In the genomic region with DNA sequence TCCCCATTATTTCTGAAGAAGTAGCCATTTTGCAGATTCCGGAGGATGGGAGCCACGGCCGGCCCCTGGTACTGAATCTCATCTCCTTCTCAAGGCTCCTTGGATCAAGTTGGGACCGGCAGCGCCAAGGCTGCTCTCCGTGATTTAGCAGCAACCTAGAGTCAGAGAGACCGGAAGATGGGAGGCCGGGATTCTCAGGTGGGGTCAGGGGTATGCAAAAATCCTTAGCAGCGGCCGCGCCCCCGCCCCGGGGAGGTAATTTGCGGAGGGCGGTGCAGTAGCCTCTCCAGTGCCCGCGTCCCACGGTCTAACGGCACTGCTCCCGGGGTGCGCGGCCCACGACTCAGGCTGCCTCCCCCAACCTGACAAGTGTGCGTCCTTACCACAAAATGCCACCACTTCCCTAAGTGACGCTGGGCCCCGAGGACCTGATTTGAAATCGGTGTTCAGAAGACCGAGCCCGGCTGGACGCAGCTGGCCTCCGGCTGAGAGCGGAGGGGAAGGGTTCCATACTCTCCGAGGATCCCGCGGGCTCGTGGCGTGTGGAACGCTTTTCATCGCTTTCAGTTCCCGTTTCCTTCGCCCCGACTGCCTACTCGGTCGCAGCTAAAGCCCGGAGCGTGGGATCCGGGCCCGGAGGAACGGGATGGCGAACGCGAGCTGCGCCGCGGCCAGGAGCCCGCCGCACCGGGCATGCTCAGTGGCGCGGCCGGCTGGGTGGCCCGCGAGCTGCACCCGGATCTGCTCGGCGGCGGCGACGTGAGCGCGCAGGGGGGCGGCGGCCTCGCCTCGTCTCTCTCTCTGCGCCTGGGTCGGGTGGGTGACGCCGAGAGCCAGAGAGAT, we compare ENCODE assay signal across 1 cellular context.
TF ChIP-seq lines count a peak whose summit lies in the region.

A gene with protein sequence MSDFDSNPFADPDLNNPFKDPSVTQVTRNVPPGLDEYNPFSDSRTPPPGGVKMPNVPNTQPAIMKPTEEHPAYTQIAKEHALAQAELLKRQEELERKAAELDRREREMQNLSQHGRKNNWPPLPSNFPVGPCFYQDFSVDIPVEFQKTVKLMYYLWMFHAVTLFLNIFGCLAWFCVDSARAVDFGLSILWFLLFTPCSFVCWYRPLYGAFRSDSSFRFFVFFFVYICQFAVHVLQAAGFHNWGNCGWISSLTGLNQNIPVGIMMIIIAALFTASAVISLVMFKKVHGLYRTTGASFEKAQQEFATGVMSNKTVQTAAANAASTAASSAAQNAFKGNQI (plus strand): TSS at position 787 of the 843 bp plus-strand sequence. CDS start 55 bp downstream, at position 842.

TF ChIP-seq in GM23338, 12 proteins besides CTCF, POLR2A, EP300 and RAD21 (continued from another document):
- TF ChIP-seq, protein P1, sequence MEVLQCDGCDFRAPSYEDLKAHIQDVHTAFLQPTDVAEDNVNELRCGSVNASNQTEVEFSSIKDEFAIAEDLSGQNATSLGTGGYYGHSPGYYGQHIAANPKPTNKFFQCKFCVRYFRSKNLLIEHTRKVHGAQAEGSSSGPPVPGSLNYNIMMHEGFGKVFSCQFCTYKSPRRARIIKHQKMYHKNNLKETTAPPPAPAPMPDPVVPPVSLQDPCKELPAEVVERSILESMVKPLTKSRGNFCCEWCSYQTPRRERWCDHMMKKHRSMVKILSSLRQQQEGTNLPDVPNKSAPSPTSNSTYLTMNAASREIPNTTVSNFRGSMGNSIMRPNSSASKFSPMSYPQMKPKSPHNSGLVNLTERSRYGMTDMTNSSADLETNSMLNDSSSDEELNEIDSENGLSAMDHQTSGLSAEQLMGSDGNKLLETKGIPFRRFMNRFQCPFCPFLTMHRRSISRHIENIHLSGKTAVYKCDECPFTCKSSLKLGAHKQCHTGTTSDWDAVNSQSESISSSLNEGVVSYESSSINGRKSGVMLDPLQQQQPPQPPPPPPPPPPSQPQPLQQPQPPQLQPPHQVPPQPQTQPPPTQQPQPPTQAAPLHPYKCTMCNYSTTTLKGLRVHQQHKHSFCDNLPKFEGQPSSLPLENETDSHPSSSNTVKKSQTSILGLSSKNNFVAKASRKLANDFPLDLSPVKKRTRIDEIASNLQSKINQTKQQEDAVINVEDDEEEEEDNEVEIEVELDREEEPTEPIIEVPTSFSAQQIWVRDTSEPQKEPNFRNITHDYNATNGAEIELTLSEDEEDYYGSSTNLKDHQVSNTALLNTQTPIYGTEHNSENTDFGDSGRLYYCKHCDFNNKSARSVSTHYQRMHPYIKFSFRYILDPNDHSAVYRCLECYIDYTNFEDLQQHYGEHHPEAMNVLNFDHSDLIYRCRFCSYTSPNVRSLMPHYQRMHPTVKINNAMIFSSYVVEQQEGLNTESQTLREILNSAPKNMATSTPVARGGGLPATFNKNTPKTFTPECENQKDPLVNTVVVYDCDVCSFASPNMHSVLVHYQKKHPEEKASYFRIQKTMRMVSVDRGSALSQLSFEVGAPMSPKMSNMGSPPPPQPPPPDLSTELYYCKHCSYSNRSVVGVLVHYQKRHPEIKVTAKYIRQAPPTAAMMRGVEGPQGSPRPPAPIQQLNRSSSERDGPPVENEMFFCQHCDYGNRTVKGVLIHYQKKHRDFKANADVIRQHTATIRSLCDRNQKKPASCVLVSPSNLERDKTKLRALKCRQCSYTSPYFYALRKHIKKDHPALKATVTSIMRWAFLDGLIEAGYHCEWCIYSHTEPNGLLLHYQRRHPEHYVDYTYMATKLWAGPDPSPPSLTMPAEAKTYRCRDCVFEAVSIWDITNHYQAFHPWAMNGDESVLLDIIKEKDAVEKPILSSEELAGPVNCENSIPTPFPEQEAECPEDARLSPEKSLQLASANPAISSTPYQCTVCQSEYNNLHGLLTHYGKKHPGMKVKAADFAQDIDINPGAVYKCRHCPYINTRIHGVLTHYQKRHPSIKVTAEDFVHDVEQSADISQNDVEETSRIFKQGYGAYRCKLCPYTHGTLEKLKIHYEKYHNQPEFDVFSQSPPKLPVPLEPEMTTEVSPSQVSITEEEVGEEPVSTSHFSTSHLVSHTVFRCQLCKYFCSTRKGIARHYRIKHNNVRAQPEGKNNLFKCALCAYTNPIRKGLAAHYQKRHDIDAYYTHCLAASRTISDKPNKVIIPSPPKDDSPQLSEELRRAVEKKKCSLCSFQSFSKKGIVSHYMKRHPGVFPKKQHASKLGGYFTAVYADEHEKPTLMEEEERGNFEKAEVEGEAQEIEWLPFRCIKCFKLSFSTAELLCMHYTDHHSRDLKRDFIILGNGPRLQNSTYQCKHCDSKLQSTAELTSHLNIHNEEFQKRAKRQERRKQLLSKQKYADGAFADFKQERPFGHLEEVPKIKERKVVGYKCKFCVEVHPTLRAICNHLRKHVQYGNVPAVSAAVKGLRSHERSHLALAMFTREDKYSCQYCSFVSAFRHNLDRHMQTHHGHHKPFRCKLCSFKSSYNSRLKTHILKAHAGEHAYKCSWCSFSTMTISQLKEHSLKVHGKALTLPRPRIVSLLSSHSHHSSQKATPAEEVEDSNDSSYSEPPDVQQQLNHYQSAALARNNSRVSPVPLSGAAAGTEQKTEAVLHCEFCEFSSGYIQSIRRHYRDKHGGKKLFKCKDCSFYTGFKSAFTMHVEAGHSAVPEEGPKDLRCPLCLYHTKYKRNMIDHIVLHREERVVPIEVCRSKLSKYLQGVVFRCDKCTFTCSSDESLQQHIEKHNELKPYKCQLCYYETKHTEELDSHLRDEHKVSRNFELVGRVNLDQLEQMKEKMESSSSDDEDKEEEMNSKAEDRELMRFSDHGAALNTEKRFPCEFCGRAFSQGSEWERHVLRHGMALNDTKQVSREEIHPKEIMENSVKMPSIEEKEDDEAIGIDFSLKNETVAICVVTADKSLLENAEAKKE (CRISPR knock-in tag; IDR thresholded peaks at IDR 0.05), result 0 out of 2 replicates have a peak, but pooled peaks have one; percentile 2
- TF ChIP-seq, protein P2, sequence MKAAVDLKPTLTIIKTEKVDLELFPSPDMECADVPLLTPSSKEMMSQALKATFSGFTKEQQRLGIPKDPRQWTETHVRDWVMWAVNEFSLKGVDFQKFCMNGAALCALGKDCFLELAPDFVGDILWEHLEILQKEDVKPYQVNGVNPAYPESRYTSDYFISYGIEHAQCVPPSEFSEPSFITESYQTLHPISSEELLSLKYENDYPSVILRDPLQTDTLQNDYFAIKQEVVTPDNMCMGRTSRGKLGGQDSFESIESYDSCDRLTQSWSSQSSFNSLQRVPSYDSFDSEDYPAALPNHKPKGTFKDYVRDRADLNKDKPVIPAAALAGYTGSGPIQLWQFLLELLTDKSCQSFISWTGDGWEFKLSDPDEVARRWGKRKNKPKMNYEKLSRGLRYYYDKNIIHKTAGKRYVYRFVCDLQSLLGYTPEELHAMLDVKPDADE (IDR thresholded peaks at IDR 0.05), result peak; percentile 39; the same call in 1 of the 2 replicates
- TF ChIP-seq NANOG (IDR thresholded peaks at IDR 0.05; ENCODE audit: borderline replicate concordance) (no peak), POLR2AphosphoS5 (IDR thresholded peaks at IDR 0.05; ENCODE audit: low read depth) (peak; percentile 50), EZH2 (IDR thresholded peaks at IDR 0.05; ENCODE audit: low read depth, unreplicated experiment) (no peak), CREB1 (CRISPR knock-in tag; IDR thresholded peaks at IDR 0.05; ENCODE audit: low read depth) (peak; percentile 67)
TF ChIP-seq in GM23338: peak in this region for 4.
